20 cellular contexts compared by ENCODE assay signal in the genomic region with DNA sequence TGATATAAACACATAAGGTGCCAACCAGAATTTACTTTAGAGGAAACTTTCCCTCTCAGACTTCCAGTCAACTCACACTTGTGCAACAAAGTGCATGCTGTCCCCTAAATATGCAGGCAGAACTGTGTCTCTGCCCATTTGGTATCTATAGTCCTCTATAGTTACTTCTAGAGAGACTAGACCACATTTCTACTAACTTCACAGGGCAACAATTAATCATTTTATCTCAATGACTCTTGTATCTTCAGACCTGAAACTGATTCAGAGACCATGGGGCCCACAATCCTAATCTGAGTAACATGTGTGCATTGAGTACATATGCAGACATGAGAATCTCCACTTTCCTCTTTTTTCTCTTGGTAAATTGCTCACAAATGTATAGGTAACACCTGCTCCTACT.
"Had no signal": no experiment of that assay in that cellular context is flagged by ENCODE, and none has a peak within 500 bp of the region (broad histone marks: within the 10 kb centered on the region; RNA-seq: fewer than 3 reads in every experiment).

No MANE protein-coding gene starts in this region.

- H3K4me1 ChIP-seq: heart right ventricle, tibial nerve had no signal

- DNase-seq: activated CD4-positive, CD25-positive, alpha-beta regulatory T cell; activated CD8-positive, alpha-beta memory T cell treated with anti-CD3 and anti-CD28 coated beads, Interleukin-2, amount 10 ng/mL, durations not matched to agents 7 days and 5 days; activated effector memory CD4-positive, alpha-beta T cell treated with Interleukin-2 at 50 U/mL for 16 hours; activated T-cell treated with anti-CD3 and anti-CD28 coated beads for 4 hours; central memory CD4-positive, alpha-beta T cell; dermis blood vessel endothelial cell; effector CD8-positive, alpha-beta T cell; erythroblast; foreskin fibroblast; heart right ventricle; left colon; stimulated activated CD4-positive, alpha-beta T cell treated with anti-CD3 and anti-CD28 coated beads, Interleukin-4, amount 100 ng/mL, for 24 hours; SW 1271; T-helper 17 cell had no signal

- ATAC-seq: activated CD8-positive, alpha-beta memory T cell treated with anti-CD3 and anti-CD28 coated beads, Interleukin-2, amount 10 ng/mL, durations not matched to agents 7 days and 5 days; heart right ventricle; left colon; natural killer cell treated with Interleukin-12 subunit alpha and Interleukin-12 subunit beta and Interleukin-15 and Interleukin-18, amount 100 ng/mL, for 72 hours; T-helper 17 cell had no signal

- H3K27ac Mint-ChIP-seq: activated CD8-positive, alpha-beta memory T cell treated with anti-CD3 and anti-CD28 coated beads, Interleukin-2, amount 10 ng/mL, durations not matched to agents 7 days and 5 days; activated naive CD4-positive, alpha-beta T cell treated with anti-CD3 and anti-CD28 coated beads, Interleukin-2, amount 50 U/mL, for 24 hours; memory B cell; natural killer cell treated with Interleukin-12 subunit alpha and Interleukin-12 subunit beta and Interleukin-15 and Interleukin-18, amount 100 ng/mL, for 72 hours; stimulated activated naive CD8-positive, alpha-beta T cell treated with anti-CD3 and anti-CD28 coated beads, Interleukin-15, Interleukin-2, amounts not matched to agents 100 ng/mL and 50 ng/mL, for 24 hours; T-helper 17 cell had no signal

- H3K4me3 ChIP-seq: heart right ventricle, prostate gland, tibial nerve had no signal

- H3K27me3 ChIP-seq: heart right ventricle, tibial nerve had no signal

- H3K9me3 Mint-ChIP-seq: stimulated activated naive CD8-positive, alpha-beta T cell treated with anti-CD3 and anti-CD28 coated beads, Interleukin-15, Interleukin-2, amounts not matched to agents 100 ng/mL and 50 ng/mL, for 24 hours had no signal

- H3K27me3 Mint-ChIP-seq: activated CD8-positive, alpha-beta memory T cell treated with anti-CD3 and anti-CD28 coated beads, Interleukin-2, amount 10 ng/mL, durations not matched to agents 7 days and 5 days; activated naive CD4-positive, alpha-beta T cell treated with anti-CD3 and anti-CD28 coated beads, Interleukin-2, amount 50 U/mL, for 24 hours; memory B cell; natural killer cell treated with Interleukin-12 subunit alpha and Interleukin-12 subunit beta and Interleukin-15 and Interleukin-18, amount 100 ng/mL, for 72 hours; stimulated activated naive CD8-positive, alpha-beta T cell treated with anti-CD3 and anti-CD28 coated beads, Interleukin-15, Interleukin-2, amounts not matched to agents 100 ng/mL and 50 ng/mL, for 24 hours; T-helper 17 cell had no signal

- H3K4me1 Mint-ChIP-seq: activated naive CD4-positive, alpha-beta T cell treated with anti-CD3 and anti-CD28 coated beads, Interleukin-2, amount 50 U/mL, for 24 hours; memory B cell had no signal

- H3K27ac ChIP-seq: heart right ventricle, prostate gland, tibial nerve had no signal

- H3K4me3 Mint-ChIP-seq: activated CD8-positive, alpha-beta memory T cell treated with anti-CD3 and anti-CD28 coated beads, Interleukin-2, amount 10 ng/mL, durations not matched to agents 7 days and 5 days; activated naive CD4-positive, alpha-beta T cell treated with anti-CD3 and anti-CD28 coated beads, Interleukin-2, amount 50 U/mL, for 24 hours; memory B cell; natural killer cell treated with Interleukin-12 subunit alpha and Interleukin-12 subunit beta and Interleukin-15 and Interleukin-18, amount 100 ng/mL, for 72 hours; stimulated activated naive CD8-positive, alpha-beta T cell treated with anti-CD3 and anti-CD28 coated beads, Interleukin-15, Interleukin-2, amounts not matched to agents 100 ng/mL and 50 ng/mL, for 24 hours; T-helper 17 cell had no signal

- H3K36me3 ChIP-seq: heart right ventricle, prostate gland, tibial nerve had no signal

- H3K36me3 Mint-ChIP-seq: activated CD8-positive, alpha-beta memory T cell treated with anti-CD3 and anti-CD28 coated beads, Interleukin-2, amount 10 ng/mL, durations not matched to agents 7 days and 5 days; activated naive CD4-positive, alpha-beta T cell treated with anti-CD3 and anti-CD28 coated beads, Interleukin-2, amount 50 U/mL, for 24 hours; memory B cell; natural killer cell treated with Interleukin-12 subunit alpha and Interleukin-12 subunit beta and Interleukin-15 and Interleukin-18, amount 100 ng/mL, for 72 hours had no signal

- H3K9me3 ChIP-seq: prostate gland, tibial nerve had no signal
